8 cellular contexts compared by ENCODE assay signal in the genomic region with DNA sequence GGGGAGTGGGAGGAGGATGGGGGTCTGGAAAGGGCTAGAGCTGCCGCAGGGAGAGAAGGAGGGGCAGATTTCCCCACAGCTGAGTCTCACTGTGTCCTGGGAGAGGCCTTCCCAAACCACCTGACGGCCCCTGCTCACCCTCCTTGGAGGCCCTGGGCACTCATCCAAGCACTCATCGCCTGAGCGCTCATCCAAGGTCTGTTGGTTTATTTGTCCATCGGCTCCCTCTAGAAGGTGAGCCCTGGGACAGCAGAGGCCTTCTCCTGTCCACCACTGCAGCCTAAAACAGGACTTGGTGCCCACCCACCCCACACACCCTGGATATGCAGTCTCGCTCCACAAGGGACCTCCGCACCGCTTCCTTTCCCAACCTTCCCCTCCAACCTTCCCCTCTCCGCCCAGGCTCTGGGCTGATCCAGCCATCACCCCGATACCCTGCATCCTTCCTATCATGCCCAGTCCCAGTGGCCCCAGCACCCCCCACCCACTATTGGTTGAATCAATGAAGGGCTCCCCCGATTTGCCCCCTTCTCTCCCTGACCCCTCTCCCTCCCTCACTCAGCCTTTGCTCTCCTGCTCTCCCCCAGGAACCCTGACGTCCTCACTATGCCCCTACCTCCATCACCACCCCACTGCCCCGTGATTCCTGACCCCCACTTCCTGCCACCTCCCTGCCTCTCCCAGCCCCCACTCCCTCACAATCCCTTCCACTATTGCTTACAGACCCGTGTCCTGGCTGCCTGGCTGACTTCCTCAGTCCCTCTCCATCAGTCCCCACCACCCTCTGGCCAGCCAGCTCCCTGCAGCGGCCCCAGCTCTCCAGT. TPM values are rescaled to one million over a fixed set of nuclear protein-coding genes. Genes with fewer than 3 reads are reported as not detected.
DNase-seq lines count a peak whose midpoint lies in the region; ATAC-seq and TF ChIP-seq lines count a peak whose summit lies in the region.

No MANE protein-coding gene starts in this region.

- H3K27ac Mint-ChIP-seq in activated naive CD4-positive, alpha-beta T cell treated with anti-CD3 and anti-CD28 coated beads, Interleukin-2, amount 50 U/mL, for 24 hours = peak overlapping the region; percentile 75

- intact Hi-C loops in dorsolateral prefrontal cortex (cut with DNase I) = loop anchor here (5.0 kb wide), 3 partner anchors 54 to 474 kb away; partner anchors contain the start of genes CHAF1A (in 2 of the 2), SH3GL1 (in 2 of the 2) and YJU2 (in 1 of the 2)

- TF ChIP-seq CTCF in Peyer's patch (IDR thresholded peaks at IDR 0.05) = no peak
- no peak for TF ChIP-seq CTCF in dorsolateral prefrontal cortex (IDR thresholded peaks at IDR 0.05 in 54 of 56, conservative IDR thresholded peaks at IDR 0.05 in 2 of 56; ENCODE audit: low read depth in 1 of 56, partially characterized antibody in 56 of 56)

- no peaks in the 10 kb centered on the region for H3K27me3 ChIP-seq in Peyer's patch
- H3K27me3 ChIP-seq in dorsolateral prefrontal cortex = no peaks in the 10 kb centered on the region

- peak overlapping the region; percentile 87 for H3K4me3 Mint-ChIP-seq in activated naive CD4-positive, alpha-beta T cell treated with anti-CD3 and anti-CD28 coated beads, Interleukin-2, amount 50 U/mL, for 24 hours

- no peaks in the 10 kb centered on the region for H3K9me3 ChIP-seq in Peyer's patch

- ATAC-seq in HG02571 (IDR thresholded peaks at IDR 0.05; ENCODE audit: unreplicated experiment) = no peak

- no peak for TF ChIP-seq POLR2A in Peyer's patch (IDR thresholded peaks at IDR 0.05)

- H3K36me3 ChIP-seq in Peyer's patch = peaks cover 0 to 35% (median 0%) of the 10 kb centered on the region in 3 donors

- no peaks in the 10 kb centered on the region for H3K27me3 Mint-ChIP-seq in activated naive CD4-positive, alpha-beta T cell treated with anti-CD3 and anti-CD28 coated beads, Interleukin-2, amount 50 U/mL, for 24 hours

- peaks cover 10% of the 10 kb centered on the region for H3K4me1 Mint-ChIP-seq in activated naive CD4-positive, alpha-beta T cell treated with anti-CD3 and anti-CD28 coated beads, Interleukin-2, amount 50 U/mL, for 24 hours

- peaks cover 0 to 18% (median 8%) of the 10 kb centered on the region in 4 donors for H3K4me1 ChIP-seq in Peyer's patch

- H3K4me3 ChIP-seq in Peyer's patch (peak overlapping the region; percentile 70 to 89 (median 78)), dorsolateral prefrontal cortex (peak overlapping the region; percentile 52 to 85 (median 72))

- no peak for DNase-seq in activated naive CD4-positive, alpha-beta T cell treated with anti-CD3 and anti-CD28 coated beads, Interleukin-2, amount 50 U/mL, for 16 hours
- no peak for DNase-seq in Peyer's patch
- peak in 2 of 10 donors; percentile 52 to 91 for DNase-seq in dorsolateral prefrontal cortex
- DNase-seq in midbrain (lab: John Stamatoyannopoulos, UW) = peak; percentile 41
- DNase-seq in epidermal melanocyte (ENCODE audit: insufficient read length, low spot score) = no peak
- no peak for DNase-seq in NOMO-1 treated with DMSO at 0.1 percent for 48 hours (lab: John Stamatoyannopoulos, UW; ENCODE audit: unreplicated experiment)

- H3K36me3 Mint-ChIP-seq in activated naive CD4-positive, alpha-beta T cell treated with anti-CD3 and anti-CD28 coated beads, Interleukin-2, amount 50 U/mL, for 24 hours = peaks cover 2% of the 10 kb centered on the region

- H3K9me3 Mint-ChIP-seq in activated naive CD4-positive, alpha-beta T cell treated with anti-CD3 and anti-CD28 coated beads, Interleukin-2, amount 50 U/mL, for 24 hours = no peaks in the 10 kb centered on the region

- H3K27ac ChIP-seq in Peyer's patch (peak overlapping the region; percentile 80 to 89 (median 86)), dorsolateral prefrontal cortex (peak overlapping the region in 53 of 59 donors; percentile 5 to 95 (median 77))

RNA-seq across cellular contexts. Expression of gene UBXN6, which starts 1.6 kb away (rescaled TPM):
- total RNA-seq in Peyer's patch = 100 to 1,000 TPM in 3 of 4 donors, 10 to 100 TPM in 1; 94.9 to 178 (median 163) TPM
- 100 to 1,000 TPM; 110 to 244 (median 164) TPM for total RNA-seq in dorsolateral prefrontal cortex

RNA-seq across cellular contexts. Expression of gene HDGFL2, which starts 16.1 kb away (rescaled TPM):
- total RNA-seq in Peyer's patch (10 to 100 TPM; 20.5 to 73.4 (median 28.6) TPM), dorsolateral prefrontal cortex (10 to 100 TPM; 42.3 to 73.8 (median 56.9) TPM)

RNA-seq across cellular contexts. Expression of gene CHAF1A, which starts 53.5 kb away (rescaled TPM):
- 10 to 100 TPM in 3 of 4 donors, 1 to 10 TPM in 1; 7.5 to 66.8 (median 14.4) TPM for total RNA-seq in Peyer's patch
- 10 to 100 TPM in 102 of 120 experiments, 1 to 10 TPM in 18; 6.7 to 22.2 (median 13.1) TPM for total RNA-seq in dorsolateral prefrontal cortex

RNA-seq across cellular contexts. Expression of gene SH3GL1, which starts 55.6 kb away (rescaled TPM):
- total RNA-seq in Peyer's patch (100 to 1,000 TPM in 1 of 4 donors, 10 to 100 TPM in 3; 69.3 to 102 (median 73.9) TPM), dorsolateral prefrontal cortex (10 to 100 TPM; 34.0 to 85.4 (median 48.4) TPM)
